Comparison of ENCODE assay signal across 22 cellular contexts in genomic region chr10:96616961-96617360, GRCh38. TPM values are rescaled to one million over a fixed set of nuclear protein-coding genes. Genes with fewer than 3 reads are reported as not detected.
DNase-seq lines count a peak whose midpoint lies in the region; ATAC-seq and TF ChIP-seq lines count a peak whose summit lies in the region.
"Had no signal": no experiment of that assay in that cellular context is flagged by ENCODE, and none has a peak within 500 bp of the region (broad histone marks: within the 10 kb centered on the region; RNA-seq: fewer than 3 reads in every experiment).

No MANE protein-coding gene starts in this region.

- no peaks in the 10 kb centered on the region for H3K9me3 Mint-ChIP-seq in CD4-positive, CD25-positive, alpha-beta regulatory T cell
- no peaks in the 10 kb centered on the region for H3K9me3 Mint-ChIP-seq in stimulated activated memory B cell treated with anti-CD40 and anti-IgM and Interleukin-4, amounts not matched to agents 10 μg/mL and 1 μg/mL and 100 μg/mL, for 72 hours
- no peaks in the 10 kb centered on the region for H3K9me3 Mint-ChIP-seq in naive thymus-derived CD4-positive, alpha-beta T cell

- no peaks in the 10 kb centered on the region for H3K4me1 Mint-ChIP-seq in CD4-positive, CD25-positive, alpha-beta regulatory T cell
- no peaks in the 10 kb centered on the region for H3K4me1 Mint-ChIP-seq in stimulated activated memory B cell treated with anti-CD40 and anti-IgM and Interleukin-4, amounts not matched to agents 10 μg/mL and 1 μg/mL and 100 μg/mL, for 72 hours
- H3K4me1 Mint-ChIP-seq in naive thymus-derived CD4-positive, alpha-beta T cell, result peaks cover 0 to 2% (median 0%) of the 10 kb centered on the region in 7 donors

- POLR2A ChIA-PET in naive thymus-derived CD4-positive, alpha-beta T cell (lab: Charles Lee), result interaction anchor here (0.8 kb wide), 1 partner anchor 16 kb away, joined by 3 read pairs; no protein-coding TSS in a partner anchor

- DNase-seq in DMS79 (lab: John Stamatoyannopoulos, UW), result peak; percentile 4
- DNase-seq in DMS79 treated with DMSO at 0.1 percent for 48 hours (lab: John Stamatoyannopoulos, UW), result no peak
- DNase-seq in CD4-positive, CD25-positive, alpha-beta regulatory T cell, result no peak
- no peak for DNase-seq in WERI-Rb-1
- DNase-seq in naive thymus-derived CD4-positive, alpha-beta T cell, result no peak
- DNase-seq in cortex of kidney (lab: John Stamatoyannopoulos, UW), result no peak
- DNase-seq in effector CD4-positive, alpha-beta T cell, result no peak
- DNase-seq: 8988T, ACHN, BE2C, DND-41, Kasumi-1, NCI-H1092 treated with DMSO at 0.1 percent for 48 hours, NCI-H1436 treated with DMSO at 0.1 percent for 48 hours, NCI-H187 treated with DMSO at 0.1 percent for 48 hours, NCI-H2171 treated with DMSO at 0.1 percent for 48 hours, SHP77 had no signal

- peaks cover 10% of the 10 kb centered on the region for H3K36me3 Mint-ChIP-seq in CD4-positive, CD25-positive, alpha-beta regulatory T cell
- peaks cover 69% of the 10 kb centered on the region for H3K36me3 Mint-ChIP-seq in stimulated activated memory B cell treated with anti-CD40 and anti-IgM and Interleukin-4, amounts not matched to agents 10 μg/mL and 1 μg/mL and 100 μg/mL, for 72 hours
- H3K36me3 Mint-ChIP-seq in naive thymus-derived CD4-positive, alpha-beta T cell, result no peaks in the 10 kb centered on the region

- no peak overlapping the region for H3K27ac ChIP-seq in CD4-positive, CD25-positive, alpha-beta regulatory T cell (ENCODE audit: insufficient read depth, low read length, poor library complexity, severe bottlenecking)
- peak overlapping the region; percentile 81 for H3K27ac ChIP-seq in WERI-Rb-1
- no peak overlapping the region for H3K27ac ChIP-seq in naive thymus-derived CD4-positive, alpha-beta T cell (ENCODE audit: low read depth, low read length)
- H3K27ac ChIP-seq: RWPE1 had no signal

- no peak overlapping the region for H3K4me3 Mint-ChIP-seq in CD4-positive, CD25-positive, alpha-beta regulatory T cell
- H3K4me3 Mint-ChIP-seq in stimulated activated memory B cell treated with anti-CD40 and anti-IgM and Interleukin-4, amounts not matched to agents 10 μg/mL and 1 μg/mL and 100 μg/mL, for 72 hours, result no peak overlapping the region
- no peak overlapping the region for H3K4me3 Mint-ChIP-seq in naive thymus-derived CD4-positive, alpha-beta T cell

- no peaks in the 10 kb centered on the region for H3K36me3 ChIP-seq in CD4-positive, CD25-positive, alpha-beta regulatory T cell (ENCODE audit: control insufficient read depth, insufficient read depth, low read length)
- no peaks in the 10 kb centered on the region for H3K36me3 ChIP-seq in WERI-Rb-1
- peaks cover 0 to 3% (median 0%) of the 10 kb centered on the region in 3 experiments for H3K36me3 ChIP-seq in naive thymus-derived CD4-positive, alpha-beta T cell (ENCODE audit: control insufficient read depth in 2 of 3, insufficient read depth in 3 of 3, low read length in 3 of 3)
- H3K36me3 ChIP-seq: BE2C had no signal

- peak overlapping the region in 2 of 3 donors; percentile 65 for H3K27ac Mint-ChIP-seq in CD4-positive, CD25-positive, alpha-beta regulatory T cell
- peak overlapping the region; percentile 34 for H3K27ac Mint-ChIP-seq in stimulated activated memory B cell treated with anti-CD40 and anti-IgM and Interleukin-4, amounts not matched to agents 10 μg/mL and 1 μg/mL and 100 μg/mL, for 72 hours
- peak overlapping the region in 1 of 9 donors; percentile 5 for H3K27ac Mint-ChIP-seq in naive thymus-derived CD4-positive, alpha-beta T cell

- CTCF ChIA-PET in naive thymus-derived CD4-positive, alpha-beta T cell (lab: Charles Lee), result no interaction called here

- no peaks in the 10 kb centered on the region for H3K27me3 Mint-ChIP-seq in CD4-positive, CD25-positive, alpha-beta regulatory T cell
- no peaks in the 10 kb centered on the region for H3K27me3 Mint-ChIP-seq in stimulated activated memory B cell treated with anti-CD40 and anti-IgM and Interleukin-4, amounts not matched to agents 10 μg/mL and 1 μg/mL and 100 μg/mL, for 72 hours
- H3K27me3 Mint-ChIP-seq in naive thymus-derived CD4-positive, alpha-beta T cell, result no peaks in the 10 kb centered on the region

- intact Hi-C loops in naive thymus-derived CD4-positive, alpha-beta T cell (cut with micrococcal nuclease), result no loop called here

- no peak for ATAC-seq in CD4-positive, CD25-positive, alpha-beta regulatory T cell (ENCODE audit: low read depth in 2 of 2)
- no peak for ATAC-seq in stimulated activated memory B cell treated with anti-CD40 and anti-IgM and Interleukin-4, amounts not matched to agents 10 μg/mL and 1 μg/mL and 100 μg/mL, for 72 hours
- ATAC-seq in naive thymus-derived CD4-positive, alpha-beta T cell, result no peak
- ATAC-seq: HepG2, K562, Panc1 had no signal

- H3K27me3 ChIP-seq in CD4-positive, CD25-positive, alpha-beta regulatory T cell (ENCODE audit: control insufficient read depth, insufficient read depth, low read length), result no peaks in the 10 kb centered on the region
- H3K27me3 ChIP-seq in WERI-Rb-1 (ENCODE audit: insufficient read depth, low read depth, severe bottlenecking), result no peaks in the 10 kb centered on the region
- no peaks in the 10 kb centered on the region for H3K27me3 ChIP-seq in naive thymus-derived CD4-positive, alpha-beta T cell (ENCODE audit: control insufficient read depth in 2 of 2, insufficient read depth in 2 of 2, low read length in 2 of 2)
- H3K27me3 ChIP-seq: BE2C had no signal

- H3K9me3 ChIP-seq in CD4-positive, CD25-positive, alpha-beta regulatory T cell (ENCODE audit: control insufficient read depth in 2 of 2, low read length in 2 of 2), result no peaks in the 10 kb centered on the region
- H3K9me3 ChIP-seq in WERI-Rb-1 (ENCODE audit: severe bottlenecking), result no peaks in the 10 kb centered on the region
- H3K9me3 ChIP-seq in naive thymus-derived CD4-positive, alpha-beta T cell (ENCODE audit: control insufficient read depth in 2 of 3, low read length in 3 of 3), result no peaks in the 10 kb centered on the region
- H3K9me3 ChIP-seq: BE2C had no signal

- no peak for TF ChIP-seq CTCF in WERI-Rb-1 (IDR thresholded peaks at IDR 0.05; ENCODE audit: low read depth, low read length)

- no peaks in the 10 kb centered on the region for H3K4me1 ChIP-seq in CD4-positive, CD25-positive, alpha-beta regulatory T cell (ENCODE audit: control insufficient read depth, insufficient read depth, low read length, poor library complexity, severe bottlenecking)
- H3K4me1 ChIP-seq in naive thymus-derived CD4-positive, alpha-beta T cell (ENCODE audit: control insufficient read depth in 2 of 2, insufficient read depth in 2 of 2, low read length in 2 of 2), result no peaks in the 10 kb centered on the region

- H3K4me3 ChIP-seq in CD4-positive, CD25-positive, alpha-beta regulatory T cell (ENCODE audit: low read depth, low read length), result no peak overlapping the region
- no peak overlapping the region for H3K4me3 ChIP-seq in WERI-Rb-1 (ENCODE audit: low read depth, low read length)
- no peak overlapping the region for H3K4me3 ChIP-seq in naive thymus-derived CD4-positive, alpha-beta T cell (ENCODE audit: low read length)
- H3K4me3 ChIP-seq: K562 had no signal

RNA-seq across cellular contexts. Expression of gene TM9SF3, which starts 30.1 kb away (rescaled TPM):
- total RNA-seq in CD4-positive, CD25-positive, alpha-beta regulatory T cell, result 82.8 TPM
- 10 to 100 TPM; 59.9 to 71.0 (median 69.3) TPM for polyA plus RNA-seq in CD4-positive, CD25-positive, alpha-beta regulatory T cell
- total RNA-seq in naive thymus-derived CD4-positive, alpha-beta T cell, result 10 to 100 TPM; 76.7 to 94.0 (median 83.5) TPM
- 10 to 100 TPM; 56.8 to 58.2 TPM for polyA plus RNA-seq in naive thymus-derived CD4-positive, alpha-beta T cell
